ENCODE assay signal across 8 cellular contexts in the genomic region with DNA sequence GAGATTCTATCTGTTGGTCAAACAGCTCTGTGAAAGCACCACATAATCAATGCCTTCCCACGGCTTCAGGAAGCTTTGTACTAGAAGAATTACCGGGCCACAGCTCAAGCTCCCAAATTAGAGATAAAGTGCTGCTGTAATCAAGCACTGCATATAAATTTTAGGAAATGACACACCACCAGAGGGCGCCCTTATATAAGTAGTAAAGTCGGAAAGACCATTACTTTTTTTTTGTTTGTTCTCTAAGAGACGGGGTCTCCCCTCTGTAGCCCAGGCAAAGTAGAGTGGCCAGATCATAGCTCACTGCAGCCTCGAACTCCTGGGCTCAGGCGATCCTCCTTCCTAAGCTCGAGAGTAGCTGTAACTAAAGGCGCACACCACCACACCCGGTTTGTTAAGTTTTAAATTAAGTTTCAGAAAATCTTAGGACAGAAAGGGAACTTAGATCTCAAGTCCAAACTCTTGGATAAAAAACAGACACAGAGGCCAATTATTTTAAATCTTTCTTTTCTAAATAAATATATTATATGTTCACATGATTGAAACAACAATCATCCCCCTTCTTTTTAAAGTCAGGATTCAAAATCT. TPM values are rescaled to one million over a fixed set of nuclear protein-coding genes. Genes with fewer than 3 reads are reported as not detected.
DNase-seq lines count a peak whose midpoint lies in the region; ATAC-seq and TF ChIP-seq lines count a peak whose summit lies in the region.

No MANE protein-coding gene starts in this region.

- peak overlapping the region; percentile 36 for H2AFZ ChIP-seq in hepatocyte

- peak overlapping the region; percentile 58 for H3K4me2 ChIP-seq in hepatocyte

- no peaks in the 10 kb centered on the region for H3K36me3 ChIP-seq in hepatocyte (replicated peaks; ENCODE audit: insufficient read depth, low read depth)

- no peak overlapping the region for H3K4me3 ChIP-seq in hepatocyte
- no peak overlapping the region for H3K4me3 ChIP-seq in skeletal muscle cell (ENCODE audit: low read depth, low read length)

- H3K9me3 ChIP-seq in hepatocyte (ENCODE audit: low read depth) = no peaks in the 10 kb centered on the region

- H4K20me1 ChIP-seq in hepatocyte (ENCODE audit: insufficient read depth, poor library complexity, severe bottlenecking) = no peaks in the 10 kb centered on the region

- H3K4me1 ChIP-seq in hepatocyte (ENCODE audit: insufficient read depth) = peaks cover 2% of the 10 kb centered on the region

- peak; percentile 65 for ATAC-seq in GM21717 (IDR thresholded peaks at IDR 0.05; ENCODE audit: unreplicated experiment)
- no peak for ATAC-seq in HG03457 (IDR thresholded peaks at IDR 0.05; ENCODE audit: unreplicated experiment)

- DNase-seq in NCI-H2029 treated with DMSO at 0.1 percent for 48 hours (lab: John Stamatoyannopoulos, UW) = peak; percentile 53
- DNase-seq in T-helper 22 cell (ENCODE audit: low read depth) = peak; percentile 29
- DNase-seq in anterior cingulate cortex (lab: John Stamatoyannopoulos, UW) = peak in 46 of 58 donors; percentile 4 to 86 (median 42)
- DNase-seq in hepatocyte (ENCODE audit: low spot score) = peak; percentile 94
- DNase-seq in skeletal muscle cell (ENCODE audit: low read depth) = peak; percentile 35

- WGBS in hepatocyte (ENCODE audit: low lambda C conversion rate, missing lambda C conversion rate) = 18% methylated on average over 10 of the region's 10 CpGs

- peak; percentile 89 for TF ChIP-seq CTCF in C4-2B (conservative IDR thresholded peaks at IDR 0.05)
- peak; percentile 77 for TF ChIP-seq CTCF in hepatocyte (IDR thresholded peaks at IDR 0.05; ENCODE audit: poor library complexity)

- no peaks in the 10 kb centered on the region for H3K27me3 ChIP-seq in hepatocyte

- H3K79me2 ChIP-seq in hepatocyte = peaks cover 5% of the 10 kb centered on the region

- no peaks in the 10 kb centered on the region for H3K9me2 ChIP-seq in hepatocyte (replicated peaks; ENCODE audit: insufficient read depth)

- H3K27ac ChIP-seq in C4-2B (no peak overlapping the region), hepatocyte (no peak overlapping the region)

RNA-seq across cellular contexts. Expression of gene PRCP, which starts 32.6 kb away (rescaled TPM):
- total RNA-seq in hepatocyte = 46.8 and 49.0 TPM in 2 replicates
- 48.3 and 53.0 TPM in 2 replicates for polyA plus RNA-seq in hepatocyte

RNA-seq across cellular contexts. Expression of gene DDIAS, which starts 33.9 kb away (rescaled TPM):
- 2.6 and 2.7 TPM in 2 replicates for total RNA-seq in hepatocyte
- 0.88 and 0.92 TPM in 2 replicates for polyA plus RNA-seq in hepatocyte

Comparison
In these comparisons a context has a peak if more than half of its experiments do, and no peak if none do; other contexts are left out.
1. DNase-seq: peak in every context shown above with its lines; median percentile 94 in hepatocyte; 53 in NCI-H2029 treated with DMSO at 0.1 percent for 48 hours; 42 in anterior cingulate cortex; 35 in skeletal muscle cell; 29 in T-helper 22 cell.